Comparison of ENCODE assay signal across 1 cellular context in the genomic region with DNA sequence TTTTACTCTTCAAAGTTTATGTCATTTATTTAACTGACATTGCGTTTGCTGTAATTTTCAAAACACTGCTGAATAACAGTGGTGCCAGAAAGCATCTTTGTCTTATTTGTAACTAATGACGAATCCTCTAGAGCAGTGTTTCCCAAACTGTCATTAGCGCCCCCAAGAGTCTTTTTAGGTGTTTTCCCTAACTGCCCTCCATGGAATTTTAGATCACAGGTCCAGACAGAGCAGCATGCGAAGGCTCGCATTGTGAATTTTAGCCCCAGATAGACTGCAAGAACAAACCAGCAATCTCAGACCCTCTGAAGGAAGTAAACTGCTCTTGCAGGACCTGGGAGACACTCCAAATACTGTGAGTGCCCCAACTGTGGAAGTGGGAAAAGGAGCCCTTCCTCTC.
TF ChIP-seq lines count a peak whose summit lies in the region.

No MANE protein-coding gene starts in this region.

TF ChIP-seq in A549, 52 proteins besides CTCF, POLR2A, EP300 and RAD21:
- TF ChIP-seq JUN (IDR thresholded peaks at IDR 0.05) (no peak), RARB (CRISPR knock-in tag; IDR thresholded peaks at IDR 0.05) (no peak), MYC (IDR thresholded peaks at IDR 0.05; ENCODE audit: borderline replicate concordance, low read length) (no peak), FOXS1 (CRISPR knock-in tag; IDR thresholded peaks at IDR 0.05) (no peak), RFX5 (IDR thresholded peaks at IDR 0.05) (no peak), FOSB (CRISPR knock-in tag; IDR thresholded peaks at IDR 0.05) (no peak), RCOR1 (IDR thresholded peaks at IDR 0.05; ENCODE audit: low read depth, low read length) (no peak), CEBPB (IDR thresholded peaks at IDR 0.05) (no peak), CBX2 (IDR thresholded peaks at IDR 0.05; ENCODE audit: borderline replicate concordance, low read depth) (no peak), ZNF302 (CRISPR knock-in tag; IDR thresholded peaks at IDR 0.05) (no peak), MAFK (IDR thresholded peaks at IDR 0.05; ENCODE audit: partially characterized antibody) (no peak)
- TF ChIP-seq, protein P1, sequence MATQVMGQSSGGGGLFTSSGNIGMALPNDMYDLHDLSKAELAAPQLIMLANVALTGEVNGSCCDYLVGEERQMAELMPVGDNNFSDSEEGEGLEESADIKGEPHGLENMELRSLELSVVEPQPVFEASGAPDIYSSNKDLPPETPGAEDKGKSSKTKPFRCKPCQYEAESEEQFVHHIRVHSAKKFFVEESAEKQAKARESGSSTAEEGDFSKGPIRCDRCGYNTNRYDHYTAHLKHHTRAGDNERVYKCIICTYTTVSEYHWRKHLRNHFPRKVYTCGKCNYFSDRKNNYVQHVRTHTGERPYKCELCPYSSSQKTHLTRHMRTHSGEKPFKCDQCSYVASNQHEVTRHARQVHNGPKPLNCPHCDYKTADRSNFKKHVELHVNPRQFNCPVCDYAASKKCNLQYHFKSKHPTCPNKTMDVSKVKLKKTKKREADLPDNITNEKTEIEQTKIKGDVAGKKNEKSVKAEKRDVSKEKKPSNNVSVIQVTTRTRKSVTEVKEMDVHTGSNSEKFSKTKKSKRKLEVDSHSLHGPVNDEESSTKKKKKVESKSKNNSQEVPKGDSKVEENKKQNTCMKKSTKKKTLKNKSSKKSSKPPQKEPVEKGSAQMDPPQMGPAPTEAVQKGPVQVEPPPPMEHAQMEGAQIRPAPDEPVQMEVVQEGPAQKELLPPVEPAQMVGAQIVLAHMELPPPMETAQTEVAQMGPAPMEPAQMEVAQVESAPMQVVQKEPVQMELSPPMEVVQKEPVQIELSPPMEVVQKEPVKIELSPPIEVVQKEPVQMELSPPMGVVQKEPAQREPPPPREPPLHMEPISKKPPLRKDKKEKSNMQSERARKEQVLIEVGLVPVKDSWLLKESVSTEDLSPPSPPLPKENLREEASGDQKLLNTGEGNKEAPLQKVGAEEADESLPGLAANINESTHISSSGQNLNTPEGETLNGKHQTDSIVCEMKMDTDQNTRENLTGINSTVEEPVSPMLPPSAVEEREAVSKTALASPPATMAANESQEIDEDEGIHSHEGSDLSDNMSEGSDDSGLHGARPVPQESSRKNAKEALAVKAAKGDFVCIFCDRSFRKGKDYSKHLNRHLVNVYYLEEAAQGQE (IDR thresholded peaks at IDR 0.05), result no peak
- TF ChIP-seq, protein P2, sequence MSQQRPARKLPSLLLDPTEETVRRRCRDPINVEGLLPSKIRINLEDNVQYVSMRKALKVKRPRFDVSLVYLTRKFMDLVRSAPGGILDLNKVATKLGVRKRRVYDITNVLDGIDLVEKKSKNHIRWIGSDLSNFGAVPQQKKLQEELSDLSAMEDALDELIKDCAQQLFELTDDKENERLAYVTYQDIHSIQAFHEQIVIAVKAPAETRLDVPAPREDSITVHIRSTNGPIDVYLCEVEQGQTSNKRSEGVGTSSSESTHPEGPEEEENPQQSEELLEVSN (IDR thresholded peaks at IDR 0.05; ENCODE audit: borderline replicate concordance, low read depth), result no peak
- TF ChIP-seq, protein P3, sequence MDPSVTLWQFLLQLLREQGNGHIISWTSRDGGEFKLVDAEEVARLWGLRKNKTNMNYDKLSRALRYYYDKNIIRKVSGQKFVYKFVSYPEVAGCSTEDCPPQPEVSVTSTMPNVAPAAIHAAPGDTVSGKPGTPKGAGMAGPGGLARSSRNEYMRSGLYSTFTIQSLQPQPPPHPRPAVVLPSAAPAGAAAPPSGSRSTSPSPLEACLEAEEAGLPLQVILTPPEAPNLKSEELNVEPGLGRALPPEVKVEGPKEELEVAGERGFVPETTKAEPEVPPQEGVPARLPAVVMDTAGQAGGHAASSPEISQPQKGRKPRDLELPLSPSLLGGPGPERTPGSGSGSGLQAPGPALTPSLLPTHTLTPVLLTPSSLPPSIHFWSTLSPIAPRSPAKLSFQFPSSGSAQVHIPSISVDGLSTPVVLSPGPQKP (IDR thresholded peaks at IDR 0.05; ENCODE audit: low read depth, low read length), result no peak
- TF ChIP-seq, protein P4, sequence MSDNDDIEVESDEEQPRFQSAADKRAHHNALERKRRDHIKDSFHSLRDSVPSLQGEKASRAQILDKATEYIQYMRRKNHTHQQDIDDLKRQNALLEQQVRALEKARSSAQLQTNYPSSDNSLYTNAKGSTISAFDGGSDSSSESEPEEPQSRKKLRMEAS (IDR thresholded peaks at IDR 0.05), result no peak
- TF ChIP-seq, protein P5, sequence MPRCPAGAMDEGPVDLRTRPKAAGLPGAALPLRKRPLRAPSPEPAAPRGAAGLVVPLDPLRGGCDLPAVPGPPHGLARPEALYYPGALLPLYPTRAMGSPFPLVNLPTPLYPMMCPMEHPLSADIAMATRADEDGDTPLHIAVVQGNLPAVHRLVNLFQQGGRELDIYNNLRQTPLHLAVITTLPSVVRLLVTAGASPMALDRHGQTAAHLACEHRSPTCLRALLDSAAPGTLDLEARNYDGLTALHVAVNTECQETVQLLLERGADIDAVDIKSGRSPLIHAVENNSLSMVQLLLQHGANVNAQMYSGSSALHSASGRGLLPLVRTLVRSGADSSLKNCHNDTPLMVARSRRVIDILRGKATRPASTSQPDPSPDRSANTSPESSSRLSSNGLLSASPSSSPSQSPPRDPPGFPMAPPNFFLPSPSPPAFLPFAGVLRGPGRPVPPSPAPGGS (IDR thresholded peaks at IDR 0.05), result no peak
